In the genomic region with DNA sequence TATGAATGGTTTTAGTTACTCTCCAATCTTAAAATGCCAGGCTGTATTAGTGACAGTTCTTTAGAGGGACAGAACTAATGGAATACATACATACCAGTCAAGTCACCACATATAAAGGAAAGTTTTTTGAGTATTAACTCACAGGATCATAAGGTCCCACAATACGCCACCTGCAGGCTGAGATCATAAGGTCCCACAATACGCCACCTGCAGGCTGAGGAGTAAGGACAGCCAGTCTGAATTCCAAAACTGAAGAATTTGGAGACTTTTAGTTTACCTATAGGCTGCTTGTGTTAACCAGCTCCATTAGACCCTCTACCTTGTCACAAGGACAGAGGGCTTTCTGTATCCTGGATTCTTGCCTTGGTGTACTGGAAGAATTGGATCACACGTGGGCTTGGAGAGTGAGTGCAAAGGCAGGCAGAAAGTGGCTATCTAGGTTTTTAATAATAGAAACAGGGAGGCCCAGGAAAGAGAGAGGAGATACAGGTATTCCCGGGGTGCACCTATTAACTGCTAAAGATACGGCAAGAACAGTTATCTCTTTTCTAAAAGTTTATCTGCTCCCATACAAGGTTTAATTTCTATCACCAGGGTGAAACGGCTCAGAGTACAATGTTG, we compare ENCODE assay signal across 1 cellular context.
TF ChIP-seq lines count a peak whose summit lies in the region.

No MANE protein-coding gene starts in this region.

TF ChIP-seq in H1, 55 proteins besides CTCF, POLR2A, EP300 and RAD21:
- TF ChIP-seq, protein P1, sequence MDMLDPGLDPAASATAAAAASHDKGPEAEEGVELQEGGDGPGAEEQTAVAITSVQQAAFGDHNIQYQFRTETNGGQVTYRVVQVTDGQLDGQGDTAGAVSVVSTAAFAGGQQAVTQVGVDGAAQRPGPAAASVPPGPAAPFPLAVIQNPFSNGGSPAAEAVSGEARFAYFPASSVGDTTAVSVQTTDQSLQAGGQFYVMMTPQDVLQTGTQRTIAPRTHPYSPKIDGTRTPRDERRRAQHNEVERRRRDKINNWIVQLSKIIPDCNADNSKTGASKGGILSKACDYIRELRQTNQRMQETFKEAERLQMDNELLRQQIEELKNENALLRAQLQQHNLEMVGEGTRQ (IDR thresholded peaks at IDR 0.05; ENCODE audit: low read length): no peak
- TF ChIP-seq JUND (IDR thresholded peaks at IDR 0.05; ENCODE audit: low read length): peak; percentile 67
- TF ChIP-seq, protein P2, sequence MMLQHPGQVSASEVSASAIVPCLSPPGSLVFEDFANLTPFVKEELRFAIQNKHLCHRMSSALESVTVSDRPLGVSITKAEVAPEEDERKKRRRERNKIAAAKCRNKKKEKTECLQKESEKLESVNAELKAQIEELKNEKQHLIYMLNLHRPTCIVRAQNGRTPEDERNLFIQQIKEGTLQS (IDR thresholded peaks at IDR 0.05; ENCODE audit: insufficient read depth, low read depth, low read length): peak; percentile 58; the same call in 1 of the 2 replicates
- TF ChIP-seq KDM4A (IDR thresholded peaks at IDR 0.05; ENCODE audit: low read depth, low read length, severe bottlenecking): no peak
